Comparison of ENCODE assay signal across 8 cellular contexts in the genomic region with DNA sequence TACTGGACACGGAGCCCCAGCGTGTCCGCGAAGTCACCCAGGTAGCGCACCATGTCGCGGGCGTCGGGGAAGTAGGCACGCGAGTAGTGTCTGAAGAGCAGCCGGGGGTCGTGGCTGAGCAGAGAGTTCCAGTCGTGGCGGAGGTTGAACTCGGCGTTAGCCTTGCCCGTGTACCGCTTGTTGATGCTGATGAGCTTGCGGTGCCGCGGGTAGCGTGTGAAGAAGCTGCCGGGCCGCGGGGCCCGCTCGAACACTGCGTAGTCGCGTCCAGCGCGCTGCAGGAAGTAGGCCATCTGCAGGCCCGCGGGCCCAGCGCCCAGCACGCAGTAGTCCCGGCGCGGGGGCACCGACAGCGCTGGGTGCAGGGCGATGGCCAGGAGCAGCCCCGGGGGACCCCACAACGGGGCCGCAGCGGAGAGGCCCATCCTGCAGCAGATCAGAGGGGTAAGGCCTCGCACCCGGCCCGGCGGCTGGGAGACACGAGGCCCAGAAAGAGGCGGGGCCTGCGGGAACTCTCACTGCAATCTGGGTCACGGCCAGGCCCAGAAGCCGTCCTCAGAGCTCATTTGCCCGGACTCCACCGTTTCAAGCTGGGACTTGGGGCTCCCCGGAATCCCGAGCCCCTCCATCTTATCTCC. TPM values are rescaled to one million over a fixed set of nuclear protein-coding genes. Genes with fewer than 3 reads are reported as not detected.
DNase-seq lines count a peak whose midpoint lies in the region; ATAC-seq and TF ChIP-seq lines count a peak whose summit lies in the region.

No MANE protein-coding gene starts in this region.

- H2BK5ac ChIP-seq in IMR-90 (ENCODE audit: low read depth, low read length, poor library complexity, severe bottlenecking), result no peak overlapping the region

- H3K9ac ChIP-seq in IMR-90 (ENCODE audit: low read depth, low read length) (no peak overlapping the region), mucosa of stomach (ENCODE audit: low read length) (peak overlapping the region; percentile 64)

- peak overlapping the region; percentile 91 for H3K27ac ChIP-seq in 22Rv1
- H3K27ac ChIP-seq in IMR-90 (ENCODE audit: insufficient read depth, low read length), result no peak overlapping the region
- H3K27ac ChIP-seq in caudate nucleus (ENCODE audit: low read depth, low read length), result peak overlapping the region; percentile 81

- H3K4ac ChIP-seq in IMR-90 (ENCODE audit: low read depth, low read length), result peak overlapping the region; percentile 38

- peaks cover 3 to 15% of the 10 kb centered on the region in 2 experiments; a peak in 2 of 4 replicates for H3K79me1 ChIP-seq in IMR-90 (ENCODE audit: low read depth in 1 of 2, low read length in 2 of 2)

- dilution Hi-C loops in IMR-90 (cut with HindIII; ENCODE audit: low sequenced_read_pairs, unreplicated experiment), result no loop called here

- H3K56ac ChIP-seq in IMR-90 (ENCODE audit: extremely low read depth, insufficient read depth, low read length), result no peak overlapping the region

- CTCF ChIA-PET in IMR-90 (lab: Yijun Ruan, JAX), result no interaction called here

- no peak overlapping the region for H2BK120ac ChIP-seq in IMR-90 (ENCODE audit: low read depth, low read length)

- H3K18ac ChIP-seq in IMR-90 (ENCODE audit: low read depth, low read length), result no peak overlapping the region

- POLR2A ChIA-PET in IMR-90 (lab: Charles Lee; ENCODE audit: unreplicated experiment), result no interaction called here

- BruUV-seq in IMR-90 (replicated peaks; lab: Mats Ljungman, UMichigan), result no TSS peak

- DNase-seq in IMR-90 (no peak), caudate nucleus (lab: John Stamatoyannopoulos, UW) (peak in 1 of 61 donors; percentile 51), SW 1271 (lab: John Stamatoyannopoulos, UW) (no peak), left colon (no peak), superior temporal gyrus (ENCODE audit: extremely low spot score) (no peak)

- no peaks in the 10 kb centered on the region for H3K27me3 ChIP-seq in IMR-90 (ENCODE audit: control insufficient read depth, insufficient read depth, low read length)
- no peaks in the 10 kb centered on the region for H3K27me3 ChIP-seq in mucosa of stomach (ENCODE audit: control insufficient read depth, insufficient read depth, low read length)

- H2AK9ac ChIP-seq in IMR-90 (replicated peaks; ENCODE audit: low read depth, low read length, poor library complexity), result peak overlapping the region; percentile 42

- no peak overlapping the region for H3K4me3 ChIP-seq in IMR-90 (ENCODE audit: insufficient read depth, low read depth, low read length)
- H3K4me3 ChIP-seq in mucosa of stomach (ENCODE audit: low read length), result no peak overlapping the region

- no peaks in the 10 kb centered on the region for H3K4me1 ChIP-seq in IMR-90 (ENCODE audit: control insufficient read depth, insufficient read depth, low read length)
- H3K4me1 ChIP-seq in mucosa of stomach (ENCODE audit: control insufficient read depth, insufficient read depth, low read length), result peaks cover 10% of the 10 kb centered on the region

- no peaks in the 10 kb centered on the region for H3K9me3 ChIP-seq in IMR-90 (ENCODE audit: control insufficient read depth, insufficient read depth, low read length)
- no peaks in the 10 kb centered on the region for H3K9me3 ChIP-seq in mucosa of stomach (ENCODE audit: control insufficient read depth, low read length)

- no peak overlapping the region for H2BK20ac ChIP-seq in IMR-90 (ENCODE audit: low read depth, low read length)

- intact Hi-C loops in IMR-90 (cut with micrococcal nuclease) (no loop called here), left colon (cut with DNase I, micrococcal nuclease) (no loop called here)

- H2AFZ ChIP-seq in IMR-90 (replicated peaks; ENCODE audit: low read length, poor library complexity), result peak overlapping the region; percentile 95

- no peak overlapping the region for H4K91ac ChIP-seq in IMR-90 (ENCODE audit: insufficient read depth, low read depth, low read length)

- no peak for TF ChIP-seq RAD21 in IMR-90 (IDR thresholded peaks at IDR 0.05; ENCODE audit: low read length)

- TF ChIP-seq CTCF in 22Rv1 (IDR thresholded peaks at IDR 0.05) (no peak), IMR-90 (conservative IDR thresholded peaks at IDR 0.05; ENCODE audit: low read depth, low read length) (no peak)

- H2BK15ac ChIP-seq in IMR-90 (ENCODE audit: low read depth, low read length), result no peak overlapping the region

- in situ Hi-C loops in IMR-90 (cut with MboI; ENCODE audit: low sequenced_read_pairs), result loop anchor here (25.0 kb wide), 1 partner anchor 1194 kb away; no protein-coding TSS in a partner anchor

- no peak overlapping the region for H3K23ac ChIP-seq in IMR-90 (ENCODE audit: low read depth, low read length)

- no peak overlapping the region for H3K14ac ChIP-seq in IMR-90 (replicated peaks; ENCODE audit: low read depth, low read length)

- TF ChIP-seq POLR2A in IMR-90 (IDR thresholded peaks at IDR 0.05; ENCODE audit: low read depth, low read length), result no peak

- peak overlapping the region; percentile 52 for H2AK5ac ChIP-seq in IMR-90 (ENCODE audit: low read depth, low read length)

- H4K20me1 ChIP-seq in IMR-90 (ENCODE audit: insufficient read depth, low read length), result peaks cover 8% of the 10 kb centered on the region

- H3K36me3 ChIP-seq in IMR-90 (ENCODE audit: control insufficient read depth, insufficient read depth, low read length) (peaks cover 14% of the 10 kb centered on the region), mucosa of stomach (ENCODE audit: control insufficient read depth, insufficient read depth, low read length) (peaks cover 6% of the 10 kb centered on the region)

- H4K8ac ChIP-seq in IMR-90 (ENCODE audit: low read depth in 2 of 2, low read length in 2 of 2), result peak overlapping the region in 1 of 2 experiments; percentile 61; a peak in 2 of 4 replicates

- H3K9me1 ChIP-seq in IMR-90 (ENCODE audit: insufficient read depth, low read length), result peaks cover 9% of the 10 kb centered on the region

- WGBS in IMR-90 (ENCODE audit: extremely low coverage in 2 of 2, insufficient read length in 1 of 2), 2 experiments, result 96% methylated on average over 55 of the region's 60 CpGs; no CpG with 5 or more reads in 1 of the 2 experiments

- peak overlapping the region; percentile 14; the same call in 1 of the 2 replicates for H3K4me2 ChIP-seq in IMR-90 (ENCODE audit: low read depth, low read length)

- H4K5ac ChIP-seq in IMR-90 (ENCODE audit: low read depth, low read length), result no peak overlapping the region

- ATAC-seq in IMR-90 (ENCODE audit: low read depth) (no peak), GM18520 (IDR thresholded peaks at IDR 0.05; ENCODE audit: unreplicated experiment) (no peak), left colon (no peak)

TF ChIP-seq in IMR-90, 13 proteins besides CTCF, POLR2A, EP300 and RAD21:
- TF ChIP-seq BHLHE40 (IDR thresholded peaks at IDR 0.05; ENCODE audit: low read depth, low read length), result no peak
- no peak for TF ChIP-seq FOS (IDR thresholded peaks at IDR 0.05; ENCODE audit: low read depth, low read length)
- no peak for TF ChIP-seq RCOR1 (IDR thresholded peaks at IDR 0.05; ENCODE audit: insufficient replicate concordance, low read length)
- TF ChIP-seq RFX5 (IDR thresholded peaks at IDR 0.05; ENCODE audit: low read depth, low read length), result no peak
- TF ChIP-seq MAZ (IDR thresholded peaks at IDR 0.05; ENCODE audit: borderline replicate concordance, low read depth, low read length), result no peak
- TF ChIP-seq, protein P1, sequence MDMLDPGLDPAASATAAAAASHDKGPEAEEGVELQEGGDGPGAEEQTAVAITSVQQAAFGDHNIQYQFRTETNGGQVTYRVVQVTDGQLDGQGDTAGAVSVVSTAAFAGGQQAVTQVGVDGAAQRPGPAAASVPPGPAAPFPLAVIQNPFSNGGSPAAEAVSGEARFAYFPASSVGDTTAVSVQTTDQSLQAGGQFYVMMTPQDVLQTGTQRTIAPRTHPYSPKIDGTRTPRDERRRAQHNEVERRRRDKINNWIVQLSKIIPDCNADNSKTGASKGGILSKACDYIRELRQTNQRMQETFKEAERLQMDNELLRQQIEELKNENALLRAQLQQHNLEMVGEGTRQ (IDR thresholded peaks at IDR 0.05; ENCODE audit: low read depth, low read length), result no peak
- TF ChIP-seq MXI1 (IDR thresholded peaks at IDR 0.05; ENCODE audit: borderline replicate concordance, low read depth, low read length), result no peak
- TF ChIP-seq, protein P2, sequence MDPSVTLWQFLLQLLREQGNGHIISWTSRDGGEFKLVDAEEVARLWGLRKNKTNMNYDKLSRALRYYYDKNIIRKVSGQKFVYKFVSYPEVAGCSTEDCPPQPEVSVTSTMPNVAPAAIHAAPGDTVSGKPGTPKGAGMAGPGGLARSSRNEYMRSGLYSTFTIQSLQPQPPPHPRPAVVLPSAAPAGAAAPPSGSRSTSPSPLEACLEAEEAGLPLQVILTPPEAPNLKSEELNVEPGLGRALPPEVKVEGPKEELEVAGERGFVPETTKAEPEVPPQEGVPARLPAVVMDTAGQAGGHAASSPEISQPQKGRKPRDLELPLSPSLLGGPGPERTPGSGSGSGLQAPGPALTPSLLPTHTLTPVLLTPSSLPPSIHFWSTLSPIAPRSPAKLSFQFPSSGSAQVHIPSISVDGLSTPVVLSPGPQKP (IDR thresholded peaks at IDR 0.05; ENCODE audit: borderline replicate concordance, low read depth, low read length), result no peak
- no peak for TF ChIP-seq NFE2L2 (IDR thresholded peaks at IDR 0.05; ENCODE audit: low read depth, low read length)
- TF ChIP-seq CHD1 (IDR thresholded peaks at IDR 0.05; ENCODE audit: low read depth, low read length), result no peak
- TF ChIP-seq CEBPB (IDR thresholded peaks at IDR 0.05; ENCODE audit: low read depth, low read length), result no peak
- TF ChIP-seq MAFK (IDR thresholded peaks at IDR 0.05; ENCODE audit: low read depth, low read length), result no peak
- TF ChIP-seq SMC3 (IDR thresholded peaks at IDR 0.05; ENCODE audit: low read depth, low read length), result no peak

RNA-seq across cellular contexts. Expression of a gene that starts 0.7 kb away (rescaled TPM):
- total RNA-seq in IMR-90 (2012; rRNA removed), result 1.6 and 1.7 TPM in 2 replicates
- 4.0 and 4.1 TPM in 2 replicates for polyA plus RNA-seq in IMR-90 (2012; rRNA removed)
- polyA plus RNA-seq in IMR-90 (2012; cell fraction: cytosol; rRNA removed), result 2.6 and 4.0 TPM in 2 replicates
- 2.5 and 4.6 TPM in 2 replicates for polyA plus RNA-seq in IMR-90 (2012; cell fraction: nucleus; rRNA removed; ENCODE audit: low replicate concordance)
- 1 to 10 TPM; 5.3 to 5.4 TPM for total RNA-seq in left colon

RNA-seq across cellular contexts. Expression of a gene that starts 22.8 kb away (rescaled TPM):
- total RNA-seq in IMR-90 (2012; rRNA removed) (512 and 746 TPM in 2 replicates), left colon (100 to 1,000 TPM; 130 to 131 TPM)
- polyA plus RNA-seq in IMR-90 (2012; rRNA removed), result 335 and 339 TPM in 2 replicates
- 440 and 592 TPM in 2 replicates for polyA plus RNA-seq in IMR-90 (2012; cell fraction: cytosol; rRNA removed)
- 315 and 390 TPM in 2 replicates for polyA plus RNA-seq in IMR-90 (2012; cell fraction: nucleus; rRNA removed; ENCODE audit: low replicate concordance)

RNA-seq across cellular contexts. Expression of a gene that starts 24.7 kb away (rescaled TPM):
- total RNA-seq in IMR-90 (2012; rRNA removed) (49.6 and 51.7 TPM in 2 replicates), left colon (100 to 1,000 TPM in 1 of 2 donors, 10 to 100 TPM in 1; 96.5 to 101 TPM)
- polyA plus RNA-seq in IMR-90 (2012; rRNA removed), result 166 and 175 TPM in 2 replicates
- polyA plus RNA-seq in IMR-90 (2012; cell fraction: cytosol; rRNA removed), result 175 and 176 TPM in 2 replicates
- 99.2 and 111 TPM in 2 replicates for polyA plus RNA-seq in IMR-90 (2012; cell fraction: nucleus; rRNA removed; ENCODE audit: low replicate concordance)
